Comparison of ENCODE assay signal across 26 cellular contexts in genomic region chr7:92794846-92795245, GRCh38. TPM values are rescaled to one million over a fixed set of nuclear protein-coding genes. Genes with fewer than 3 reads are reported as not detected.
DNase-seq lines count a peak whose midpoint lies in the region; ATAC-seq and TF ChIP-seq lines count a peak whose summit lies in the region.
"Had no signal": no experiment of that assay in that cellular context is flagged by ENCODE, and none has a peak within 500 bp of the region (broad histone marks: within the 10 kb centered on the region; RNA-seq: fewer than 3 reads in every experiment).

No MANE protein-coding gene starts in this region.

- ATAC-seq in SK-N-SH treated with all-trans-retinoic acid at 6 μM for 48 hours: no peak
- ATAC-seq in naive thymus-derived CD8-positive, alpha-beta T cell: no peak
- ATAC-seq: activated CD4-positive, CD25-positive, alpha-beta regulatory T cell treated with anti-CD3 and anti-CD28 coated beads, Interleukin-2, amount 50 U/mL, for 24 hours; stimulated activated memory B cell treated with anti-CD40 and anti-IgM and Interleukin-4, amounts not matched to agents 10 μg/mL and 1 μg/mL and 100 μg/mL, for 72 hours had no signal

- no peak overlapping the region for H4K5ac ChIP-seq in H9 (ENCODE audit: insufficient read length, low read depth, low read length)

- peaks cover 41% of the 10 kb centered on the region for H3F3A ChIP-seq in SK-N-SH (replicated peaks; ENCODE audit: insufficient read depth)

- CTCF ChIA-PET in SK-N-SH (lab: Yijun Ruan, JAX): no interaction called here

- peaks cover 14 to 31% of the 10 kb centered on the region in 2 experiments for H3K36me3 ChIP-seq in SK-N-SH (replicated peaks in 1 of 2; ENCODE audit: control insufficient read depth in 1 of 2, insufficient read depth in 2 of 2, low read length in 1 of 2)
- H3K36me3 ChIP-seq in fibroblast of lung (ENCODE audit: control insufficient read depth, insufficient read depth, low read length): no peaks in the 10 kb centered on the region
- no peaks in the 10 kb centered on the region for H3K36me3 ChIP-seq in sigmoid colon
- H3K36me3 ChIP-seq: colonic mucosa, esophagus squamous epithelium, spleen had no signal

- no peak overlapping the region for H2AFZ ChIP-seq in SK-N-SH (ENCODE audit: low read depth)
- H2AFZ ChIP-seq in fibroblast of lung (ENCODE audit: low read length): no peak overlapping the region
- H2AFZ ChIP-seq in H9 (ENCODE audit: low read length): no peak overlapping the region

- no peak overlapping the region for H4K8ac ChIP-seq in H9 (replicated peaks; ENCODE audit: insufficient read length, low read depth, low read length)

- H3K9me3 Mint-ChIP-seq in H9: peaks cover 4% of the 10 kb centered on the region in 2 experiments; a peak in 3 of 5 replicates
- H3K9me3 Mint-ChIP-seq in naive thymus-derived CD8-positive, alpha-beta T cell: peaks cover 0 to 6% (median 0%) of the 10 kb centered on the region in 9 donors
- H3K9me3 Mint-ChIP-seq: stimulated activated memory B cell treated with anti-CD40 and anti-IgM and Interleukin-4, amounts not matched to agents 10 μg/mL and 1 μg/mL and 100 μg/mL, for 72 hours had no signal

- peaks cover 4 to 11% (median 10%) of the 10 kb centered on the region in 3 experiments; a peak in 6 of 7 replicates for H3K36me3 Mint-ChIP-seq in H9 (ENCODE audit: insufficient read depth in 1 of 3, low read depth in 3 of 3)
- peaks cover 3 to 12% (median 6%) of the 10 kb centered on the region in 3 donors for H3K36me3 Mint-ChIP-seq in naive thymus-derived CD8-positive, alpha-beta T cell

- no peak overlapping the region for H3K4ac ChIP-seq in H9 (ENCODE audit: low read depth, low read length)

- intact Hi-C loops in sigmoid colon (cut with DNase I) (no loop called here), head of caudate nucleus (cut with DNase I) (no loop called here)

- H3K4me2 ChIP-seq in SK-N-SH (no peak overlapping the region), fibroblast of lung (ENCODE audit: extremely low read depth, insufficient read depth, low read length) (peak overlapping the region; percentile 29), H9 (ENCODE audit: insufficient read depth, insufficient read length, low read length) (no peak overlapping the region)

- H2AK5ac ChIP-seq in H9 (ENCODE audit: insufficient read length, low read length): no peak overlapping the region

- H3K27me3 ChIP-seq in SK-N-SH (ENCODE audit: insufficient read depth): no peaks in the 10 kb centered on the region
- H3K27me3 ChIP-seq in fibroblast of lung (ENCODE audit: control insufficient read depth, insufficient read depth, low read length): no peaks in the 10 kb centered on the region
- no peaks in the 10 kb centered on the region for H3K27me3 ChIP-seq in sigmoid colon
- H3K27me3 ChIP-seq in H9 (ENCODE audit: insufficient read depth, low read length): no peaks in the 10 kb centered on the region
- H3K27me3 ChIP-seq: colonic mucosa, esophagus squamous epithelium, spleen had no signal

- no peaks in the 10 kb centered on the region for H3K9me2 ChIP-seq in SK-N-SH

- H3K79me2 ChIP-seq in SK-N-SH (ENCODE audit: insufficient read depth) (peaks cover 100% of the 10 kb centered on the region), fibroblast of lung (ENCODE audit: control insufficient read depth, insufficient read depth, low read length) (peaks cover 49% of the 10 kb centered on the region), H9 (ENCODE audit: insufficient read depth, low read length) (no peaks in the 10 kb centered on the region)

- H3K27ac ChIP-seq in SK-N-SH (ENCODE audit: low read depth in 2 of 2, low read length in 1 of 2) (peak overlapping the region; percentile 13 to 62; a peak in 3 of 4 replicates), fibroblast of lung (ENCODE audit: insufficient read depth, low read length) (no peak overlapping the region), sigmoid colon (peak overlapping the region in 3 of 4 donors; percentile 21 to 55 (median 48)), H9 (ENCODE audit: insufficient read length, low read depth, low read length) (no peak overlapping the region)
- H3K27ac ChIP-seq: colonic mucosa, esophagus squamous epithelium, spleen had no signal

- no peak overlapping the region for H3K9ac ChIP-seq in SK-N-SH
- H3K9ac ChIP-seq in fibroblast of lung (ENCODE audit: insufficient read depth, low read length): no peak overlapping the region
- no peak overlapping the region for H3K9ac ChIP-seq in H9 (ENCODE audit: extremely low read depth, insufficient read length, low read length)

- WGBS in SK-N-SH (ENCODE audit: low lambda C conversion rate): 89% methylated on average over 2 of the region's 2 CpGs
- 24 to 36% methylated on average over 2 of the region's 2 CpGs for WGBS in sigmoid colon, 2 donors
- no CpG with 5 or more reads among the region's 2 CpGs for WGBS in H9 (ENCODE audit: extremely low coverage, insufficient read length, low lambda C conversion rate)

- no peak overlapping the region for H2BK120ac ChIP-seq in H9 (ENCODE audit: low read depth, low read length, poor library complexity, severe bottlenecking)

- POLR2A ChIA-PET in SK-N-SH (lab: Yijun Ruan, JAX): no interaction called here
- POLR2A ChIA-PET in naive thymus-derived CD8-positive, alpha-beta T cell (lab: Charles Lee): no interaction called here

- no peak overlapping the region for H3K4me3 ChIP-seq in SK-N-SH (ENCODE audit: low read depth in 2 of 2, low read length in 1 of 2)
- H3K4me3 ChIP-seq in fibroblast of lung (replicated peaks in 1 of 4; ENCODE audit: control extremely low read depth in 1 of 4, insufficient read depth in 1 of 4, low read depth in 3 of 4, low read length in 4 of 4): no peak overlapping the region
- no peak overlapping the region for H3K4me3 ChIP-seq in sigmoid colon
- H3K4me3 ChIP-seq: colonic mucosa, esophagus squamous epithelium, lung, spleen had no signal

- H3K4me1 Mint-ChIP-seq in H9: peaks cover 7 to 10% of the 10 kb centered on the region in 2 experiments
- H3K4me1 Mint-ChIP-seq in naive thymus-derived CD8-positive, alpha-beta T cell: peaks cover 14 to 42% (median 14%) of the 10 kb centered on the region in 4 donors

- no peak overlapping the region for H2BK20ac ChIP-seq in H9 (ENCODE audit: low read depth, low read length, poor library complexity, severe bottlenecking)

- H3K4me1 ChIP-seq in SK-N-SH (ENCODE audit: control insufficient read depth in 1 of 2, insufficient read depth in 2 of 2, low read depth in 1 of 2, low read length in 1 of 2): peaks cover 42 to 47% of the 10 kb centered on the region in 2 experiments
- peaks cover 7% of the 10 kb centered on the region for H3K4me1 ChIP-seq in fibroblast of lung (ENCODE audit: control insufficient read depth, extremely low read depth, insufficient read depth, low read length)
- peaks cover 0 to 72% (median 48%) of the 10 kb centered on the region in 4 donors for H3K4me1 ChIP-seq in sigmoid colon
- H3K4me1 ChIP-seq in H9 (ENCODE audit: insufficient read depth, low read length): no peaks in the 10 kb centered on the region
- H3K4me1 ChIP-seq: colonic mucosa had no signal

- no peak overlapping the region for H3K4me3 Mint-ChIP-seq in H9
- H3K4me3 Mint-ChIP-seq in naive thymus-derived CD8-positive, alpha-beta T cell: no peak overlapping the region
- H3K4me3 Mint-ChIP-seq: activated CD4-positive, alpha-beta memory T cell treated with anti-CD3 and anti-CD28 coated beads, Interleukin-2, amount 10 ng/mL, durations not matched to agents 7 days and 5 days; stimulated activated memory B cell treated with anti-CD40 and anti-IgM and Interleukin-4, amounts not matched to agents 10 μg/mL and 1 μg/mL and 100 μg/mL, for 72 hours had no signal

- no peak overlapping the region for H3K18ac ChIP-seq in H9 (ENCODE audit: insufficient read length, low read depth, low read length)

- H3K27ac Mint-ChIP-seq in H9: no peak overlapping the region
- no peak overlapping the region for H3K27ac Mint-ChIP-seq in naive thymus-derived CD8-positive, alpha-beta T cell
- H3K27ac Mint-ChIP-seq: activated CD4-positive, alpha-beta memory T cell treated with anti-CD3 and anti-CD28 coated beads, Interleukin-2, amount 10 ng/mL, durations not matched to agents 7 days and 5 days; stimulated activated memory B cell treated with anti-CD40 and anti-IgM and Interleukin-4, amounts not matched to agents 10 μg/mL and 1 μg/mL and 100 μg/mL, for 72 hours had no signal

- no peak overlapping the region for H3T11ph ChIP-seq in H9 (ENCODE audit: low read length)

- H3K9me3 ChIP-seq in SK-N-SH (no peaks in the 10 kb centered on the region; the same call in 1 of the 2 replicates), fibroblast of lung (ENCODE audit: control insufficient read depth, insufficient read depth, low read depth, low read length) (no peaks in the 10 kb centered on the region), sigmoid colon (no peaks in the 10 kb centered on the region), H9 (ENCODE audit: control insufficient read depth, low read depth, low read length) (no peaks in the 10 kb centered on the region)
- H3K9me3 ChIP-seq: colonic mucosa, esophagus squamous epithelium had no signal

- H3K23me2 ChIP-seq in H9 (ENCODE audit: insufficient read length, low read depth, low read length, poor library complexity, severe bottlenecking): no peaks in the 10 kb centered on the region

- no peaks in the 10 kb centered on the region for H3K79me1 ChIP-seq in H9 (ENCODE audit: insufficient read depth, low read depth, low read length, poor library complexity, severe bottlenecking)

- TF ChIP-seq POLR2A in sigmoid colon (IDR thresholded peaks at IDR 0.05): no peak

- H2BK15ac ChIP-seq in H9 (ENCODE audit: low read depth, low read length): no peak overlapping the region

- no peak overlapping the region for H3K14ac ChIP-seq in H9 (ENCODE audit: insufficient read depth, low read length)

- no peak overlapping the region for H3K23ac ChIP-seq in H9 (ENCODE audit: insufficient read length, low read depth, low read length)

- no peak overlapping the region for H4K91ac ChIP-seq in H9 (ENCODE audit: insufficient read length, low read depth, low read length)

- H3K27me3 Mint-ChIP-seq in H9 (ENCODE audit: low read depth): no peaks in the 10 kb centered on the region
- H3K27me3 Mint-ChIP-seq in naive thymus-derived CD8-positive, alpha-beta T cell: no peaks in the 10 kb centered on the region
- H3K27me3 Mint-ChIP-seq: activated CD4-positive, alpha-beta memory T cell treated with anti-CD3 and anti-CD28 coated beads, Interleukin-2, amount 10 ng/mL, durations not matched to agents 7 days and 5 days; stimulated activated memory B cell treated with anti-CD40 and anti-IgM and Interleukin-4, amounts not matched to agents 10 μg/mL and 1 μg/mL and 100 μg/mL, for 72 hours had no signal

- no peak overlapping the region for H3K56ac ChIP-seq in H9 (ENCODE audit: insufficient read length, low read depth, low read length)

- TF ChIP-seq EP300 in SK-N-SH (IDR thresholded peaks at IDR 0.05; ENCODE audit: borderline replicate concordance in 1 of 2, low read depth in 1 of 2, low read length in 1 of 2) (no peak), sigmoid colon (IDR thresholded peaks at IDR 0.05) (no peak)

- TF ChIP-seq RAD21 in SK-N-SH (IDR thresholded peaks at IDR 0.05; ENCODE audit: low read length): no peak

- no peak overlapping the region for H2BK12ac ChIP-seq in H9 (ENCODE audit: insufficient read length, low read depth, low read length)

- no peak for TF ChIP-seq CTCF in SK-N-SH (IDR thresholded peaks at IDR 0.05)
- TF ChIP-seq CTCF in fibroblast of lung (conservative IDR thresholded peaks at IDR 0.05 in 1 of 2, IDR thresholded peaks at IDR 0.05 in 1 of 2; ENCODE audit: low read depth in 1 of 2, low read length in 2 of 2): no peak
- TF ChIP-seq CTCF in sigmoid colon (IDR thresholded peaks at IDR 0.05): no peak
- no peak for TF ChIP-seq CTCF in H9 (conservative IDR thresholded peaks at IDR 0.05)

- H2BK5ac ChIP-seq in H9 (ENCODE audit: insufficient read length, low read length): no peak overlapping the region

- no peak for DNase-seq in SK-N-SH
- peak; percentile 14 for DNase-seq in NCI-H69 (lab: John Stamatoyannopoulos, UW)
- no peak for DNase-seq in fibroblast of lung (ENCODE audit: low read depth in 2 of 2)
- no peak for DNase-seq in sigmoid colon
- DNase-seq in H9: no peak
- DNase-seq in head of caudate nucleus: no peak
- no peak for DNase-seq in naive thymus-derived CD8-positive, alpha-beta T cell
- DNase-seq: activated CD4-positive, alpha-beta memory T cell treated with anti-CD3 and anti-CD28 coated beads, Interleukin-2, amount 10 ng/mL, durations not matched to agents 7 days and 5 days; activated gamma-delta T cell; colonic mucosa; DMS79; esophagus squamous epithelium; Kasumi-1; kidney glomerular epithelial cell; NCI-H1092 treated with DMSO at 0.1 percent for 48 hours; NCI-H1930; occipital lobe; OCI-M1; retina; SHP77; spleen; stimulated activated CD4-positive, alpha-beta T cell treated with anti-CD3 and anti-CD28 coated beads, Interleukin-2, amount 100 ng/mL, for 48 hours had no signal

- H4K20me1 ChIP-seq in SK-N-SH (ENCODE audit: insufficient read depth) (peaks cover 68% of the 10 kb centered on the region), fibroblast of lung (ENCODE audit: control insufficient read depth, extremely low read depth, insufficient read depth, low read length) (no peaks in the 10 kb centered on the region), H9 (ENCODE audit: control insufficient read depth, insufficient read depth, insufficient read length) (no peaks in the 10 kb centered on the region)

RNA-seq across cellular contexts. Expression of gene CDK6, which starts 41.5 kb away (rescaled TPM):
- polyA plus RNA-seq in SK-N-SH (2012; rRNA removed): 30.3 and 33.2 TPM in 2 replicates
- polyA plus RNA-seq in SK-N-SH (2012; cell fraction: cytosol; rRNA removed): 29.6 and 31.5 TPM in 2 replicates
- polyA plus RNA-seq in SK-N-SH (2012; cell fraction: nucleus; rRNA removed): 53.3 and 69.9 TPM in 2 replicates
- 9.8 and 17.8 TPM in 2 replicates for total RNA-seq in fibroblast of lung
- polyA plus RNA-seq in fibroblast of lung: 13.4 and 19.2 TPM in 2 replicates
- 6.2 and 10.6 TPM in 2 replicates for polyA plus RNA-seq in fibroblast of lung (2012)
- polyA minus RNA-seq in fibroblast of lung (ENCODE audit: low replicate concordance): 17.8 and 53.6 TPM in 2 replicates
- 10 to 100 TPM; 13.3 to 25.8 (median 19.9) TPM for total RNA-seq in sigmoid colon
- polyA plus RNA-seq in sigmoid colon: 1 to 10 TPM; 2.4 to 7.1 (median 3.2) TPM
- total RNA-seq in H9 (2021): 30.0 and 32.4 TPM in 2 replicates
- 10 to 100 TPM; 12.4 to 12.9 TPM for total RNA-seq in naive thymus-derived CD8-positive, alpha-beta T cell
- 10 to 100 TPM; 10.1 to 29.4 (median 17.7) TPM for polyA plus RNA-seq in naive thymus-derived CD8-positive, alpha-beta T cell

Comparison
In these comparisons a context has a peak if more than half of its experiments do, and no peak if none do; other contexts are left out.
1. H3K27ac ChIP-seq: peak in SK-N-SH (2 of 2) and sigmoid colon (3 of 4); none in fibroblast of lung (single experiment) and H9 (single experiment).